Comparison of ENCODE assay signal across 1 cellular context in the genomic region with DNA sequence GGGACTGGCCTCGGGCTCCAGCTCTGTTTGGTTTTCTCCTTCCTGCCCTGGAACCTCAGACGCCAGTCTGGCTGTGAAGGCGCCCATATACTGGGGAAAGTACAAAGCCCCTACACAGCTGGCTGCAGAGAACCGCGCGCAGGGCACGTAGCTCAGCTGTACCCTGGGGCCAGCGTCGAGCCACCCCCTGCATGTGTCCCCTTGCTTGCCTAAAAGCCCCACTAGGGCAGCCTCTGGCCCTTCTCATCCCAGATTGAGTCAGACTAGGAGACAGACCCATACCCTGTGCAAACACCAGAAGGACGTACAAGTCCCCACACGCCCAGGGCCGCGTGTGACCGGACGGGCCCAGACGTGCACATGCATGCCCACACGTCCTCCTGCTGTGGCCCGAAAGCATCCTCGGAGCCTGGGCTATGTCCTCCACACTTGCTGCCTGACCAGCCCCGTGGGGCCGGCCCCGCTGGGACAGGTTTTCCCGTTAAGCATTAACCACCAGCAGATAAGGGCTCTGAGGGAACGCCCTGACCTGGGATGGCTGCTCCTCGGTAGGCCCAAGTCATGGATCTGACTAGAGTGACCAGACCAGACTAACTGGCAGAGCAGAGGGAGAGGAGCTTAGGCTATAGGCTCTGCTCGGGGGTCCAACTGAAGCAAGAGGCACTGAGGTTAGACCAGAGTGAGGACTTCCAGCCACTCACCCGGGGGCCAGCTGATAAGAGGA.
TF ChIP-seq lines count a peak whose summit lies in the region.

No MANE protein-coding gene starts in this region.

TF ChIP-seq in HepG2, 621 proteins besides CTCF, POLR2A, EP300 and RAD21 (continued from another document and continues in another):
- TF ChIP-seq, protein P1, sequence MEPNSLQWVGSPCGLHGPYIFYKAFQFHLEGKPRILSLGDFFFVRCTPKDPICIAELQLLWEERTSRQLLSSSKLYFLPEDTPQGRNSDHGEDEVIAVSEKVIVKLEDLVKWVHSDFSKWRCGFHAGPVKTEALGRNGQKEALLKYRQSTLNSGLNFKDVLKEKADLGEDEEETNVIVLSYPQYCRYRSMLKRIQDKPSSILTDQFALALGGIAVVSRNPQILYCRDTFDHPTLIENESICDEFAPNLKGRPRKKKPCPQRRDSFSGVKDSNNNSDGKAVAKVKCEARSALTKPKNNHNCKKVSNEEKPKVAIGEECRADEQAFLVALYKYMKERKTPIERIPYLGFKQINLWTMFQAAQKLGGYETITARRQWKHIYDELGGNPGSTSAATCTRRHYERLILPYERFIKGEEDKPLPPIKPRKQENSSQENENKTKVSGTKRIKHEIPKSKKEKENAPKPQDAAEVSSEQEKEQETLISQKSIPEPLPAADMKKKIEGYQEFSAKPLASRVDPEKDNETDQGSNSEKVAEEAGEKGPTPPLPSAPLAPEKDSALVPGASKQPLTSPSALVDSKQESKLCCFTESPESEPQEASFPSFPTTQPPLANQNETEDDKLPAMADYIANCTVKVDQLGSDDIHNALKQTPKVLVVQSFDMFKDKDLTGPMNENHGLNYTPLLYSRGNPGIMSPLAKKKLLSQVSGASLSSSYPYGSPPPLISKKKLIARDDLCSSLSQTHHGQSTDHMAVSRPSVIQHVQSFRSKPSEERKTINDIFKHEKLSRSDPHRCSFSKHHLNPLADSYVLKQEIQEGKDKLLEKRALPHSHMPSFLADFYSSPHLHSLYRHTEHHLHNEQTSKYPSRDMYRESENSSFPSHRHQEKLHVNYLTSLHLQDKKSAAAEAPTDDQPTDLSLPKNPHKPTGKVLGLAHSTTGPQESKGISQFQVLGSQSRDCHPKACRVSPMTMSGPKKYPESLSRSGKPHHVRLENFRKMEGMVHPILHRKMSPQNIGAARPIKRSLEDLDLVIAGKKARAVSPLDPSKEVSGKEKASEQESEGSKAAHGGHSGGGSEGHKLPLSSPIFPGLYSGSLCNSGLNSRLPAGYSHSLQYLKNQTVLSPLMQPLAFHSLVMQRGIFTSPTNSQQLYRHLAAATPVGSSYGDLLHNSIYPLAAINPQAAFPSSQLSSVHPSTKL (CRISPR knock-in tag; IDR thresholded peaks at IDR 0.05) = peak; percentile 71
- TF ChIP-seq, protein P2, sequence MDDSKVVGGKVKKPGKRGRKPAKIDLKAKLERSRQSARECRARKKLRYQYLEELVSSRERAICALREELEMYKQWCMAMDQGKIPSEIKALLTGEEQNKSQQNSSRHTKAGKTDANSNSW (CRISPR knock-in tag; IDR thresholded peaks at IDR 0.05; ENCODE audit: borderline replicate concordance) = no peak
- TF ChIP-seq TRIM24 (CRISPR knock-in tag; IDR thresholded peaks at IDR 0.05) (no peak), CBX1 (IDR thresholded peaks at IDR 0.05; ENCODE audit: low read depth) (no peak), KLF6 (CRISPR knock-in tag; IDR thresholded peaks at IDR 0.05) (peak; percentile 50; the same call in 1 of the 2 replicates), KLF13 (CRISPR knock-in tag; IDR thresholded peaks at IDR 0.05) (no peak), RBM39 (IDR thresholded peaks at IDR 0.05; ENCODE audit: low read depth, low read length, poor library complexity, severe bottlenecking) (no peak), ISX (CRISPR knock-in tag; conservative IDR thresholded peaks at IDR 0.05) (no peak), ATRX (CRISPR knock-in tag; IDR thresholded peaks at IDR 0.05; ENCODE audit: borderline replicate concordance) (no peak), DMAP1 (CRISPR knock-in tag; IDR thresholded peaks at IDR 0.05) (peak; percentile 59; the same call in 1 of the 2 replicates), ZNF563 (CRISPR knock-in tag; IDR thresholded peaks at IDR 0.05) (peak; percentile 90; the same call in 1 of the 2 replicates), FOXK1 (CRISPR knock-in tag; IDR thresholded peaks at IDR 0.05; ENCODE audit: borderline replicate concordance, low read depth) (no peak), ERF (CRISPR knock-in tag; IDR thresholded peaks at IDR 0.05) (peak; percentile 94), ZBTB3 (CRISPR knock-in tag; IDR thresholded peaks at IDR 0.05; ENCODE audit: borderline replicate concordance, low read depth) (no peak), GFI1 (CRISPR knock-in tag; IDR thresholded peaks at IDR 0.05; ENCODE audit: borderline replicate concordance) (peak; percentile 84; the same call in 1 of the 2 replicates), MEF2D (CRISPR knock-in tag; IDR thresholded peaks at IDR 0.05) (peak; percentile 82), ATAD3A (CRISPR knock-in tag; IDR thresholded peaks at IDR 0.05) (no peak), ZSCAN20 (CRISPR knock-in tag; IDR thresholded peaks at IDR 0.05; ENCODE audit: borderline replicate concordance) (no peak), NR1H2 (CRISPR knock-in tag; IDR thresholded peaks at IDR 0.05; ENCODE audit: borderline replicate concordance, low read depth) (no peak), RCOR2 (CRISPR knock-in tag; IDR thresholded peaks at IDR 0.05) (peak; percentile 89), CEBPB (IDR thresholded peaks at IDR 0.05; ENCODE audit: borderline replicate concordance, low read depth, low read length) (no peak), ZNF17 (CRISPR knock-in tag; IDR thresholded peaks at IDR 0.05) (no peak), ZNF468 (CRISPR knock-in tag; IDR thresholded peaks at IDR 0.05) (no peak), ZNF773 (CRISPR knock-in tag; IDR thresholded peaks at IDR 0.05; ENCODE audit: borderline replicate concordance) (no peak)
- TF ChIP-seq, protein P3, sequence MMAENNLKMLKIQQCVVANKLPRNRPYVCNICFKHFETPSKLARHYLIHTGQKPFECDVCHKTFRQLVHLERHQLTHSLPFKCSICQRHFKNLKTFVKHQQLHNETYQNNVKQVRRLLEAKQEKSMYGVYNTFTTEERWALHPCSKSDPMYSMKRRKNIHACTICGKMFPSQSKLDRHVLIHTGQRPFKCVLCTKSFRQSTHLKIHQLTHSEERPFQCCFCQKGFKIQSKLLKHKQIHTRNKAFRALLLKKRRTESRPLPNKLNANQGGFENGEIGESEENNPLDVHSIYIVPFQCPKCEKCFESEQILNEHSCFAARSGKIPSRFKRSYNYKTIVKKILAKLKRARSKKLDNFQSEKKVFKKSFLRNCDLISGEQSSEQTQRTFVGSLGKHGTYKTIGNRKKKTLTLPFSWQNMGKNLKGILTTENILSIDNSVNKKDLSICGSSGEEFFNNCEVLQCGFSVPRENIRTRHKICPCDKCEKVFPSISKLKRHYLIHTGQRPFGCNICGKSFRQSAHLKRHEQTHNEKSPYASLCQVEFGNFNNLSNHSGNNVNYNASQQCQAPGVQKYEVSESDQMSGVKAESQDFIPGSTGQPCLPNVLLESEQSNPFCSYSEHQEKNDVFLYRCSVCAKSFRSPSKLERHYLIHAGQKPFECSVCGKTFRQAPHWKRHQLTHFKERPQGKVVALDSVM (CRISPR knock-in tag; IDR thresholded peaks at IDR 0.05) = 0 out of 2 replicates have a peak, but pooled peaks have one; percentile 17
- TF ChIP-seq, protein P4, sequence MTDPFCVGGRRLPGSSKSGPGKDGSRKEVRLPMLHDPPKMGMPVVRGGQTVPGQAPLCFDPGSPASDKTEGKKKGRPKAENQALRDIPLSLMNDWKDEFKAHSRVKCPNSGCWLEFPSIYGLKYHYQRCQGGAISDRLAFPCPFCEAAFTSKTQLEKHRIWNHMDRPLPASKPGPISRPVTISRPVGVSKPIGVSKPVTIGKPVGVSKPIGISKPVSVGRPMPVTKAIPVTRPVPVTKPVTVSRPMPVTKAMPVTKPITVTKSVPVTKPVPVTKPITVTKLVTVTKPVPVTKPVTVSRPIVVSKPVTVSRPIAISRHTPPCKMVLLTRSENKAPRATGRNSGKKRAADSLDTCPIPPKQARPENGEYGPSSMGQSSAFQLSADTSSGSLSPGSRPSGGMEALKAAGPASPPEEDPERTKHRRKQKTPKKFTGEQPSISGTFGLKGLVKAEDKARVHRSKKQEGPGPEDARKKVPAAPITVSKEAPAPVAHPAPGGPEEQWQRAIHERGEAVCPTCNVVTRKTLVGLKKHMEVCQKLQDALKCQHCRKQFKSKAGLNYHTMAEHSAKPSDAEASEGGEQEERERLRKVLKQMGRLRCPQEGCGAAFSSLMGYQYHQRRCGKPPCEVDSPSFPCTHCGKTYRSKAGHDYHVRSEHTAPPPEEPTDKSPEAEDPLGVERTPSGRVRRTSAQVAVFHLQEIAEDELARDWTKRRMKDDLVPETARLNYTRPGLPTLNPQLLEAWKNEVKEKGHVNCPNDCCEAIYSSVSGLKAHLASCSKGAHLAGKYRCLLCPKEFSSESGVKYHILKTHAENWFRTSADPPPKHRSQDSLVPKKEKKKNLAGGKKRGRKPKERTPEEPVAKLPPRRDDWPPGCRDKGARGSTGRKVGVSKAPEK (CRISPR knock-in tag; IDR thresholded peaks at IDR 0.05; ENCODE audit: borderline replicate concordance) = no peak
- TF ChIP-seq, protein P5, sequence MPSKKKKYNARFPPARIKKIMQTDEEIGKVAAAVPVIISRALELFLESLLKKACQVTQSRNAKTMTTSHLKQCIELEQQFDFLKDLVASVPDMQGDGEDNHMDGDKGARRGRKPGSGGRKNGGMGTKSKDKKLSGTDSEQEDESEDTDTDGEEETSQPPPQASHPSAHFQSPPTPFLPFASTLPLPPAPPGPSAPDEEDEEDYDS (CRISPR knock-in tag; IDR thresholded peaks at IDR 0.05) = peak; percentile 97
- TF ChIP-seq, protein P6, sequence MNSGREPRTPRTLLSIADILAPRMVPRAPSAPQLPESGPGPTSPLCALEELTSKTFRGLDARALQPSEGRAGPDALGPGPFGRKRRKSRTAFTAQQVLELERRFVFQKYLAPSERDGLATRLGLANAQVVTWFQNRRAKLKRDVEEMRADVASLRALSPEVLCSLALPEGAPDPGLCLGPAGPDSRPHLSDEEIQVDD (CRISPR knock-in tag; IDR thresholded peaks at IDR 0.05; ENCODE audit: borderline replicate concordance) = 0 out of 2 replicates have a peak, but pooled peaks have one; percentile 49
- TF ChIP-seq, protein P7, sequence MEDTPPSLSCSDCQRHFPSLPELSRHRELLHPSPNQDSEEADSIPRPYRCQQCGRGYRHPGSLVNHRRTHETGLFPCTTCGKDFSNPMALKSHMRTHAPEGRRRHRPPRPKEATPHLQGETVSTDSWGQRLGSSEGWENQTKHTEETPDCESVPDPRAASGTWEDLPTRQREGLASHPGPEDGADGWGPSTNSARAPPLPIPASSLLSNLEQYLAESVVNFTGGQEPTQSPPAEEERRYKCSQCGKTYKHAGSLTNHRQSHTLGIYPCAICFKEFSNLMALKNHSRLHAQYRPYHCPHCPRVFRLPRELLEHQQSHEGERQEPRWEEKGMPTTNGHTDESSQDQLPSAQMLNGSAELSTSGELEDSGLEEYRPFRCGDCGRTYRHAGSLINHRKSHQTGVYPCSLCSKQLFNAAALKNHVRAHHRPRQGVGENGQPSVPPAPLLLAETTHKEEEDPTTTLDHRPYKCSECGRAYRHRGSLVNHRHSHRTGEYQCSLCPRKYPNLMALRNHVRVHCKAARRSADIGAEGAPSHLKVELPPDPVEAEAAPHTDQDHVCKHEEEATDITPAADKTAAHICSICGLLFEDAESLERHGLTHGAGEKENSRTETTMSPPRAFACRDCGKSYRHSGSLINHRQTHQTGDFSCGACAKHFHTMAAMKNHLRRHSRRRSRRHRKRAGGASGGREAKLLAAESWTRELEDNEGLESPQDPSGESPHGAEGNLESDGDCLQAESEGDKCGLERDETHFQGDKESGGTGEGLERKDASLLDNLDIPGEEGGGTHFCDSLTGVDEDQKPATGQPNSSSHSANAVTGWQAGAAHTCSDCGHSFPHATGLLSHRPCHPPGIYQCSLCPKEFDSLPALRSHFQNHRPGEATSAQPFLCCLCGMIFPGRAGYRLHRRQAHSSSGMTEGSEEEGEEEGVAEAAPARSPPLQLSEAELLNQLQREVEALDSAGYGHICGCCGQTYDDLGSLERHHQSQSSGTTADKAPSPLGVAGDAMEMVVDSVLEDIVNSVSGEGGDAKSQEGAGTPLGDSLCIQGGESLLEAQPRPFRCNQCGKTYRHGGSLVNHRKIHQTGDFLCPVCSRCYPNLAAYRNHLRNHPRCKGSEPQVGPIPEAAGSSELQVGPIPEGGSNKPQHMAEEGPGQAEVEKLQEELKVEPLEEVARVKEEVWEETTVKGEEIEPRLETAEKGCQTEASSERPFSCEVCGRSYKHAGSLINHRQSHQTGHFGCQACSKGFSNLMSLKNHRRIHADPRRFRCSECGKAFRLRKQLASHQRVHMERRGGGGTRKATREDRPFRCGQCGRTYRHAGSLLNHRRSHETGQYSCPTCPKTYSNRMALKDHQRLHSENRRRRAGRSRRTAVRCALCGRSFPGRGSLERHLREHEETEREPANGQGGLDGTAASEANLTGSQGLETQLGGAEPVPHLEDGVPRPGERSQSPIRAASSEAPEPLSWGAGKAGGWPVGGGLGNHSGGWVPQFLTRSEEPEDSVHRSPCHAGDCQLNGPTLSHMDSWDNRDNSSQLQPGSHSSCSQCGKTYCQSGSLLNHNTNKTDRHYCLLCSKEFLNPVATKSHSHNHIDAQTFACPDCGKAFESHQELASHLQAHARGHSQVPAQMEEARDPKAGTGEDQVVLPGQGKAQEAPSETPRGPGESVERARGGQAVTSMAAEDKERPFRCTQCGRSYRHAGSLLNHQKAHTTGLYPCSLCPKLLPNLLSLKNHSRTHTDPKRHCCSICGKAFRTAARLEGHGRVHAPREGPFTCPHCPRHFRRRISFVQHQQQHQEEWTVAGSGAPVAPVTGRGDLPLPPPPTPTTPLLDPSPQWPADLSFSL (CRISPR knock-in tag; IDR thresholded peaks at IDR 0.05) = peak; percentile 22; the same call in 1 of the 2 replicates
- TF ChIP-seq, protein P8, sequence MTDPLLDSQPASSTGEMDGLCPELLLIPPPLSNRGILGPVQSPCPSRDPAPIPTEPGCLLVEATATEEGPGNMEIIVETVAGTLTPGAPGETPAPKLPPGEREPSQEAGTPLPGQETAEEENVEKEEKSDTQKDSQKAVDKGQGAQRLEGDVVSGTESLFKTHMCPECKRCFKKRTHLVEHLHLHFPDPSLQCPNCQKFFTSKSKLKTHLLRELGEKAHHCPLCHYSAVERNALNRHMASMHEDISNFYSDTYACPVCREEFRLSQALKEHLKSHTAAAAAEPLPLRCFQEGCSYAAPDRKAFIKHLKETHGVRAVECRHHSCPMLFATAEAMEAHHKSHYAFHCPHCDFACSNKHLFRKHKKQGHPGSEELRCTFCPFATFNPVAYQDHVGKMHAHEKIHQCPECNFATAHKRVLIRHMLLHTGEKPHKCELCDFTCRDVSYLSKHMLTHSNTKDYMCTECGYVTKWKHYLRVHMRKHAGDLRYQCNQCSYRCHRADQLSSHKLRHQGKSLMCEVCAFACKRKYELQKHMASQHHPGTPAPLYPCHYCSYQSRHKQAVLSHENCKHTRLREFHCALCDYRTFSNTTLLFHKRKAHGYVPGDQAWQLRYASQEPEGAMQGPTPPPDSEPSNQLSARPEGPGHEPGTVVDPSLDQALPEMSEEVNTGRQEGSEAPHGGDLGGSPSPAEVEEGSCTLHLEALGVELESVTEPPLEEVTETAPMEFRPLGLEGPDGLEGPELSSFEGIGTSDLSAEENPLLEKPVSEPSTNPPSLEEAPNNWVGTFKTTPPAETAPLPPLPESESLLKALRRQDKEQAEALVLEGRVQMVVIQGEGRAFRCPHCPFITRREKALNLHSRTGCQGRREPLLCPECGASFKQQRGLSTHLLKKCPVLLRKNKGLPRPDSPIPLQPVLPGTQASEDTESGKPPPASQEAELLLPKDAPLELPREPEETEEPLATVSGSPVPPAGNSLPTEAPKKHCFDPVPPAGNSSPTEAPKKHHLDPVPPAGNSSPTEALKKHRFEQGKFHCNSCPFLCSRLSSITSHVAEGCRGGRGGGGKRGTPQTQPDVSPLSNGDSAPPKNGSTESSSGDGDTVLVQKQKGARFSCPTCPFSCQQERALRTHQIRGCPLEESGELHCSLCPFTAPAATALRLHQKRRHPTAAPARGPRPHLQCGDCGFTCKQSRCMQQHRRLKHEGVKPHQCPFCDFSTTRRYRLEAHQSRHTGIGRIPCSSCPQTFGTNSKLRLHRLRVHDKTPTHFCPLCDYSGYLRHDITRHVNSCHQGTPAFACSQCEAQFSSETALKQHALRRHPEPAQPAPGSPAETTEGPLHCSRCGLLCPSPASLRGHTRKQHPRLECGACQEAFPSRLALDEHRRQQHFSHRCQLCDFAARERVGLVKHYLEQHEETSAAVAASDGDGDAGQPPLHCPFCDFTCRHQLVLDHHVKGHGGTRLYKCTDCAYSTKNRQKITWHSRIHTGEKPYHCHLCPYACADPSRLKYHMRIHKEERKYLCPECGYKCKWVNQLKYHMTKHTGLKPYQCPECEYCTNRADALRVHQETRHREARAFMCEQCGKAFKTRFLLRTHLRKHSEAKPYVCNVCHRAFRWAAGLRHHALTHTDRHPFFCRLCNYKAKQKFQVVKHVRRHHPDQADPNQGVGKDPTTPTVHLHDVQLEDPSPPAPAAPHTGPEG (CRISPR knock-in tag; IDR thresholded peaks at IDR 0.05) = no peak
